In genomic region chr5:180209137-180209581, GRCh38 we compare ENCODE assay signal across 8 cellular contexts. TPM values are rescaled to one million over a fixed set of nuclear protein-coding genes. Genes with fewer than 3 reads are reported as not detected.
A peak's percentile ranks its signal among the peaks of the same experiment; 100 is the strongest.
DNase-seq lines count a peak whose midpoint lies in the region; ATAC-seq and TF ChIP-seq lines count a peak whose summit lies in the region.

RASGEF1C (minus strand) TSS chr5:180209211; CDS start chr5:180138052, 71,159 bp downstream.

- no peaks in the 10 kb centered on the region for H3K9me3 ChIP-seq in DND-41 (ENCODE audit: insufficient read depth, low read length, severe bottlenecking)
- no peaks in the 10 kb centered on the region for H3K9me3 ChIP-seq in muscle layer of duodenum (ENCODE audit: control insufficient read depth in 1 of 2, low read length in 2 of 2)

- H3K79me2 ChIP-seq in DND-41 (ENCODE audit: insufficient read depth, low read length), result no peaks in the 10 kb centered on the region

- H4K20me1 ChIP-seq in DND-41 (ENCODE audit: insufficient read depth, low read length), result peaks cover 7% of the 10 kb centered on the region

- H3K4me1 Mint-ChIP-seq in stimulated activated effector memory CD8-positive, alpha-beta T cell treated with anti-CD3 and anti-CD28 coated beads, Interleukin-12 subunit alpha, Interleukin-12 subunit beta, amount 100 ng/mL, for 72 hours, result peaks cover 11% of the 10 kb centered on the region

- H3K27ac ChIP-seq in DND-41 (ENCODE audit: low read length), result no peak within 1 kb of the TSS
- no peak within 1 kb of the TSS for H3K27ac ChIP-seq in muscle layer of duodenum (ENCODE audit: low read length)

- H3K4me1 ChIP-seq in DND-41 (ENCODE audit: insufficient read depth, low read length) (no peaks in the 10 kb centered on the region), muscle layer of duodenum (ENCODE audit: control insufficient read depth in 1 of 2, insufficient read depth in 2 of 2, low read length in 2 of 2) (peaks cover 0 to 9% of the 10 kb centered on the region in 2 donors)

- H3K27me3 ChIP-seq in DND-41 (ENCODE audit: insufficient read depth, low read length, poor library complexity) (no peaks in the 10 kb centered on the region), muscle layer of duodenum (ENCODE audit: low read depth, low read length) (peaks cover 14% of the 10 kb centered on the region)

- H3K4me3 ChIP-seq in DND-41 (ENCODE audit: low read depth in 1 of 2, low read length in 2 of 2) (no peak within 1 kb of the TSS), epithelial cell of proximal tubule (ENCODE audit: low read depth, low read length) (peak within 1 kb of the TSS; percentile 45), muscle layer of duodenum (ENCODE audit: low read depth in 1 of 2, low read length in 2 of 2) (peak within 1 kb of the TSS; percentile 33 to 59)

- no peak within 1 kb of the TSS for H3K9ac ChIP-seq in DND-41 (ENCODE audit: low read depth, low read length)

- H3K27ac Mint-ChIP-seq in stimulated activated effector memory CD8-positive, alpha-beta T cell treated with anti-CD3 and anti-CD28 coated beads, Interleukin-12 subunit alpha, Interleukin-12 subunit beta, amount 100 ng/mL, for 72 hours, result no peak within 1 kb of the TSS

- H3K36me3 ChIP-seq in DND-41 (ENCODE audit: insufficient read depth, low read length) (no peaks in the 10 kb centered on the region), muscle layer of duodenum (ENCODE audit: control insufficient read depth in 1 of 2, insufficient read depth in 2 of 2, low read length in 2 of 2) (no peaks in the 10 kb centered on the region)

- DNase-seq in DND-41, result peak; percentile 49
- DNase-seq in H4 (ENCODE audit: low spot score), result peak; percentile 62
- peak; percentile 73 for DNase-seq in NCI-H2227 (lab: John Stamatoyannopoulos, UW; ENCODE audit: unreplicated experiment)
- DNase-seq in activated T-cell treated with anti-CD3 and anti-CD28 coated beads for 1 hour (ENCODE audit: low read depth), result peak; percentile 54
- no peak for DNase-seq in epithelial cell of proximal tubule (ENCODE audit: low read depth)
- DNase-seq in stimulated activated effector memory CD8-positive, alpha-beta T cell treated with anti-CD3 and anti-CD28 coated beads, Interleukin-12 subunit alpha, Interleukin-12 subunit beta, amount 100 ng/mL, for 72 hours (ENCODE audit: low spot score in 2 of 2), result peak; percentile 58 to 62
- DNase-seq in DMS153 treated with DMSO at 0.1 percent for 48 hours (lab: John Stamatoyannopoulos, UW; ENCODE audit: unreplicated experiment), result no peak

- H3K4me3 Mint-ChIP-seq in stimulated activated effector memory CD8-positive, alpha-beta T cell treated with anti-CD3 and anti-CD28 coated beads, Interleukin-12 subunit alpha, Interleukin-12 subunit beta, amount 100 ng/mL, for 72 hours, result peak within 1 kb of the TSS; percentile 53

- peak; percentile 46 for TF ChIP-seq CTCF in DND-41 (IDR thresholded peaks at IDR 0.05; ENCODE audit: borderline replicate concordance, extremely low read depth, low read length, poor library complexity, severe bottlenecking)
- TF ChIP-seq CTCF in epithelial cell of proximal tubule (conservative IDR thresholded peaks at IDR 0.05; ENCODE audit: low read depth, low read length), result peak; percentile 31

- H3K9me3 Mint-ChIP-seq in stimulated activated effector memory CD8-positive, alpha-beta T cell treated with anti-CD3 and anti-CD28 coated beads, Interleukin-12 subunit alpha, Interleukin-12 subunit beta, amount 100 ng/mL, for 72 hours, result no peaks in the 10 kb centered on the region

- H3K4me2 ChIP-seq in DND-41 (ENCODE audit: insufficient read depth, low read length), result no peak within 1 kb of the TSS; the same call in 1 of the 2 replicates

- H3K36me3 Mint-ChIP-seq in stimulated activated effector memory CD8-positive, alpha-beta T cell treated with anti-CD3 and anti-CD28 coated beads, Interleukin-12 subunit alpha, Interleukin-12 subunit beta, amount 100 ng/mL, for 72 hours, result no peaks in the 10 kb centered on the region

- peak; percentile 91 for ATAC-seq in DND-41 (ENCODE audit: insufficient read depth, low read depth)
- ATAC-seq in stimulated activated effector memory CD8-positive, alpha-beta T cell treated with anti-CD3 and anti-CD28 coated beads, Interleukin-12 subunit alpha, Interleukin-12 subunit beta, amount 100 ng/mL, for 72 hours, result peak; percentile 88

- H2AFZ ChIP-seq in DND-41 (ENCODE audit: low read depth, low read length), result no peak within 1 kb of the TSS

RNA-seq across cellular contexts. Expression of gene RASGEF1C, which starts in this region (rescaled TPM):
- 0.39 TPM in 1 of 2 replicates, not detected in the other for total RNA-seq in H4 (2014; rRNA removed; shearing (Covaris generic))
- total RNA-seq in epithelial cell of proximal tubule, result not detected in 2 replicates

Comparison
In these comparisons a context has a peak if more than half of its experiments do, and no peak if none do; other contexts are left out.
1. Peak in DNase-seq in H4; RNA of the gene not detected or under 1 TPM.
2. DNase-seq: peak in DND-41 (single experiment), NCI-H2227 (single experiment), activated T-cell treated with anti-CD3 and anti-CD28 coated beads for 1 hour (single experiment) and stimulated activated effector memory CD8-positive, alpha-beta T cell treated with anti-CD3 and anti-CD28 coated beads, Interleukin-12 subunit alpha, Interleukin-12 subunit beta, amount 100 ng/mL, for 72 hours (2 of 2); none in epithelial cell of proximal tubule (single experiment) and DMS153 treated with DMSO at 0.1 percent for 48 hours (single experiment).
3. H3K4me3 ChIP-seq: peak in epithelial cell of proximal tubule (single experiment) and muscle layer of duodenum (2 of 2); none in DND-41 (0 of 2).